In the genomic region with DNA sequence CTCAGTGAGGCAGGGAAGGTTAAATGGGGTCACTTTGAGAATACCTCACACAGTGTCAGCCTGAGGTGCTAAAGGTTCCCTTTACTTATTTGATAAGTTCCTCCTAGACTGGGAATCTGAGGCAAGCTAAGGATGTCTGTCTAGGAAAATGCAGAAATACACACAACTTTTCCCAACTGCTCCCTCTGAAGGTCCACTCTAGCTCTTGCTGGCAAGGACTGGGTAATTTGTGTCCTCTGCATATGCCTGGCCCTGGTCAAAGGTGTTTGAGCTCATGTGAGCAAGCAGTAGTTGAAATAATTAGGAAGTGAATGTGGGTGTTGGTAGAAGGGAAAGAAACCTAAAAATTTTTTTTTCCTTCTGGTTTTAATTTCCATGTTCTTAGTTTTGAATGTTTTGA, we compare ENCODE assay signal across 1 cellular context.
TF ChIP-seq lines count a peak whose summit lies in the region.

No MANE protein-coding gene starts in this region.

TF ChIP-seq in liver, 16 proteins besides CTCF, POLR2A, EP300 and RAD21 (continued from another document):
- no peak for TF ChIP-seq REST (IDR thresholded peaks at IDR 0.05)
- TF ChIP-seq HNF4G (IDR thresholded peaks at IDR 0.05): no peak
- no peak for TF ChIP-seq FOXA1 (IDR thresholded peaks at IDR 0.05)
